ENCODE assay signal across 2 cellular contexts in the genomic region with DNA sequence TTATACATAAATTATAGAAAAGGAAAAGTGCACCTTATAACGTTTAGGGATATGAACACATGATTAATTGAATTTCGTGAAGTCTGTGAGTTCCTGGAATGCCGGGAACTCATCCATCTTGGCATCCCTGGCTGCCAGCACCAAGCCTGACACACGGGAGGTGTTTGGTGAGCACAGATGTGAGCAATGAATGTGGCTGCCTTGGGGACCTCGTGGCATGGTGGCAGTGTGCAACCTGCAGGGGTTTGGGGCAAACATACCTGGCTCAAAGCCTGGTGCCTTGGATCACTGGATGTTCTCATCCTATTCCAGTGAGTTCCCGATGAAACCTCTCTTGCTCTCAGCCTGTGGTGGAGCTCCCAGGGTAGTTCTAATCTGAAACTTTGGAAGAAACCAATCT.
TF ChIP-seq lines count a peak whose summit lies in the region.

No MANE protein-coding gene starts in this region.

TF ChIP-seq in Ishikawa, 13 proteins besides CTCF, POLR2A, EP300 and RAD21:
- 0 out of 2 replicates have a peak, but pooled peaks have one; percentile 15 for TF ChIP-seq TEAD4 (IDR thresholded peaks at IDR 0.05)
- TF ChIP-seq, protein P1, sequence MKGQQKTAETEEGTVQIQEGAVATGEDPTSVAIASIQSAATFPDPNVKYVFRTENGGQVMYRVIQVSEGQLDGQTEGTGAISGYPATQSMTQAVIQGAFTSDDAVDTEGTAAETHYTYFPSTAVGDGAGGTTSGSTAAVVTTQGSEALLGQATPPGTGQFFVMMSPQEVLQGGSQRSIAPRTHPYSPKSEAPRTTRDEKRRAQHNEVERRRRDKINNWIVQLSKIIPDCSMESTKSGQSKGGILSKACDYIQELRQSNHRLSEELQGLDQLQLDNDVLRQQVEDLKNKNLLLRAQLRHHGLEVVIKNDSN (IDR thresholded peaks at IDR 0.05): no peak
TF ChIP-seq in Ishikawa: peak in this region for 1.

TF ChIP-seq in HepG2, 621 proteins besides CTCF, POLR2A, EP300 and RAD21:
- TF ChIP-seq MYNN (CRISPR knock-in tag; IDR thresholded peaks at IDR 0.05; ENCODE audit: low read depth): no peak
- TF ChIP-seq, protein P2, sequence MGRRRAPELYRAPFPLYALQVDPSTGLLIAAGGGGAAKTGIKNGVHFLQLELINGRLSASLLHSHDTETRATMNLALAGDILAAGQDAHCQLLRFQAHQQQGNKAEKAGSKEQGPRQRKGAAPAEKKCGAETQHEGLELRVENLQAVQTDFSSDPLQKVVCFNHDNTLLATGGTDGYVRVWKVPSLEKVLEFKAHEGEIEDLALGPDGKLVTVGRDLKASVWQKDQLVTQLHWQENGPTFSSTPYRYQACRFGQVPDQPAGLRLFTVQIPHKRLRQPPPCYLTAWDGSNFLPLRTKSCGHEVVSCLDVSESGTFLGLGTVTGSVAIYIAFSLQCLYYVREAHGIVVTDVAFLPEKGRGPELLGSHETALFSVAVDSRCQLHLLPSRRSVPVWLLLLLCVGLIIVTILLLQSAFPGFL (CRISPR knock-in tag; IDR thresholded peaks at IDR 0.05): no peak
- TF ChIP-seq ZMYM2 (CRISPR knock-in tag; IDR thresholded peaks at IDR 0.05): no peak
- TF ChIP-seq ZNF776 (CRISPR knock-in tag; IDR thresholded peaks at IDR 0.05): no peak
- no peak for TF ChIP-seq ZNF879 (CRISPR knock-in tag; IDR thresholded peaks at IDR 0.05)
- no peak for TF ChIP-seq CBX2 (IDR thresholded peaks at IDR 0.05; ENCODE audit: low read depth, low read length)
- no peak for TF ChIP-seq CBX2 (CRISPR knock-in tag; IDR thresholded peaks at IDR 0.05; ENCODE audit: low read depth)
- no peak for TF ChIP-seq ISL2 (CRISPR knock-in tag; IDR thresholded peaks at IDR 0.05)
- TF ChIP-seq SNAPC5 (CRISPR knock-in tag; IDR thresholded peaks at IDR 0.05; ENCODE audit: borderline replicate concordance): no peak
- TF ChIP-seq ZNF572 (CRISPR knock-in tag; IDR thresholded peaks at IDR 0.05): no peak
- no peak for TF ChIP-seq ZNF484 (CRISPR knock-in tag; IDR thresholded peaks at IDR 0.05; ENCODE audit: borderline replicate concordance, low read depth)
- no peak for TF ChIP-seq PAXIP1 (CRISPR knock-in tag; conservative IDR thresholded peaks at IDR 0.05)
- TF ChIP-seq TBX3 (IDR thresholded peaks at IDR 0.05; ENCODE audit: borderline replicate concordance): no peak
- TF ChIP-seq, protein P3, sequence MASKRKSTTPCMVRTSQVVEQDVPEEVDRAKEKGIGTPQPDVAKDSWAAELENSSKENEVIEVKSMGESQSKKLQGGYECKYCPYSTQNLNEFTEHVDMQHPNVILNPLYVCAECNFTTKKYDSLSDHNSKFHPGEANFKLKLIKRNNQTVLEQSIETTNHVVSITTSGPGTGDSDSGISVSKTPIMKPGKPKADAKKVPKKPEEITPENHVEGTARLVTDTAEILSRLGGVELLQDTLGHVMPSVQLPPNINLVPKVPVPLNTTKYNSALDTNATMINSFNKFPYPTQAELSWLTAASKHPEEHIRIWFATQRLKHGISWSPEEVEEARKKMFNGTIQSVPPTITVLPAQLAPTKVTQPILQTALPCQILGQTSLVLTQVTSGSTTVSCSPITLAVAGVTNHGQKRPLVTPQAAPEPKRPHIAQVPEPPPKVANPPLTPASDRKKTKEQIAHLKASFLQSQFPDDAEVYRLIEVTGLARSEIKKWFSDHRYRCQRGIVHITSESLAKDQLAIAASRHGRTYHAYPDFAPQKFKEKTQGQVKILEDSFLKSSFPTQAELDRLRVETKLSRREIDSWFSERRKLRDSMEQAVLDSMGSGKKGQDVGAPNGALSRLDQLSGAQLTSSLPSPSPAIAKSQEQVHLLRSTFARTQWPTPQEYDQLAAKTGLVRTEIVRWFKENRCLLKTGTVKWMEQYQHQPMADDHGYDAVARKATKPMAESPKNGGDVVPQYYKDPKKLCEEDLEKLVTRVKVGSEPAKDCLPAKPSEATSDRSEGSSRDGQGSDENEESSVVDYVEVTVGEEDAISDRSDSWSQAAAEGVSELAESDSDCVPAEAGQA (IDR thresholded peaks at IDR 0.05; ENCODE audit: low read depth): no peak
- TF ChIP-seq, protein P3 (CRISPR knock-in tag; IDR thresholded peaks at IDR 0.05; ENCODE audit: borderline replicate concordance): no peak
- TF ChIP-seq, protein P4, sequence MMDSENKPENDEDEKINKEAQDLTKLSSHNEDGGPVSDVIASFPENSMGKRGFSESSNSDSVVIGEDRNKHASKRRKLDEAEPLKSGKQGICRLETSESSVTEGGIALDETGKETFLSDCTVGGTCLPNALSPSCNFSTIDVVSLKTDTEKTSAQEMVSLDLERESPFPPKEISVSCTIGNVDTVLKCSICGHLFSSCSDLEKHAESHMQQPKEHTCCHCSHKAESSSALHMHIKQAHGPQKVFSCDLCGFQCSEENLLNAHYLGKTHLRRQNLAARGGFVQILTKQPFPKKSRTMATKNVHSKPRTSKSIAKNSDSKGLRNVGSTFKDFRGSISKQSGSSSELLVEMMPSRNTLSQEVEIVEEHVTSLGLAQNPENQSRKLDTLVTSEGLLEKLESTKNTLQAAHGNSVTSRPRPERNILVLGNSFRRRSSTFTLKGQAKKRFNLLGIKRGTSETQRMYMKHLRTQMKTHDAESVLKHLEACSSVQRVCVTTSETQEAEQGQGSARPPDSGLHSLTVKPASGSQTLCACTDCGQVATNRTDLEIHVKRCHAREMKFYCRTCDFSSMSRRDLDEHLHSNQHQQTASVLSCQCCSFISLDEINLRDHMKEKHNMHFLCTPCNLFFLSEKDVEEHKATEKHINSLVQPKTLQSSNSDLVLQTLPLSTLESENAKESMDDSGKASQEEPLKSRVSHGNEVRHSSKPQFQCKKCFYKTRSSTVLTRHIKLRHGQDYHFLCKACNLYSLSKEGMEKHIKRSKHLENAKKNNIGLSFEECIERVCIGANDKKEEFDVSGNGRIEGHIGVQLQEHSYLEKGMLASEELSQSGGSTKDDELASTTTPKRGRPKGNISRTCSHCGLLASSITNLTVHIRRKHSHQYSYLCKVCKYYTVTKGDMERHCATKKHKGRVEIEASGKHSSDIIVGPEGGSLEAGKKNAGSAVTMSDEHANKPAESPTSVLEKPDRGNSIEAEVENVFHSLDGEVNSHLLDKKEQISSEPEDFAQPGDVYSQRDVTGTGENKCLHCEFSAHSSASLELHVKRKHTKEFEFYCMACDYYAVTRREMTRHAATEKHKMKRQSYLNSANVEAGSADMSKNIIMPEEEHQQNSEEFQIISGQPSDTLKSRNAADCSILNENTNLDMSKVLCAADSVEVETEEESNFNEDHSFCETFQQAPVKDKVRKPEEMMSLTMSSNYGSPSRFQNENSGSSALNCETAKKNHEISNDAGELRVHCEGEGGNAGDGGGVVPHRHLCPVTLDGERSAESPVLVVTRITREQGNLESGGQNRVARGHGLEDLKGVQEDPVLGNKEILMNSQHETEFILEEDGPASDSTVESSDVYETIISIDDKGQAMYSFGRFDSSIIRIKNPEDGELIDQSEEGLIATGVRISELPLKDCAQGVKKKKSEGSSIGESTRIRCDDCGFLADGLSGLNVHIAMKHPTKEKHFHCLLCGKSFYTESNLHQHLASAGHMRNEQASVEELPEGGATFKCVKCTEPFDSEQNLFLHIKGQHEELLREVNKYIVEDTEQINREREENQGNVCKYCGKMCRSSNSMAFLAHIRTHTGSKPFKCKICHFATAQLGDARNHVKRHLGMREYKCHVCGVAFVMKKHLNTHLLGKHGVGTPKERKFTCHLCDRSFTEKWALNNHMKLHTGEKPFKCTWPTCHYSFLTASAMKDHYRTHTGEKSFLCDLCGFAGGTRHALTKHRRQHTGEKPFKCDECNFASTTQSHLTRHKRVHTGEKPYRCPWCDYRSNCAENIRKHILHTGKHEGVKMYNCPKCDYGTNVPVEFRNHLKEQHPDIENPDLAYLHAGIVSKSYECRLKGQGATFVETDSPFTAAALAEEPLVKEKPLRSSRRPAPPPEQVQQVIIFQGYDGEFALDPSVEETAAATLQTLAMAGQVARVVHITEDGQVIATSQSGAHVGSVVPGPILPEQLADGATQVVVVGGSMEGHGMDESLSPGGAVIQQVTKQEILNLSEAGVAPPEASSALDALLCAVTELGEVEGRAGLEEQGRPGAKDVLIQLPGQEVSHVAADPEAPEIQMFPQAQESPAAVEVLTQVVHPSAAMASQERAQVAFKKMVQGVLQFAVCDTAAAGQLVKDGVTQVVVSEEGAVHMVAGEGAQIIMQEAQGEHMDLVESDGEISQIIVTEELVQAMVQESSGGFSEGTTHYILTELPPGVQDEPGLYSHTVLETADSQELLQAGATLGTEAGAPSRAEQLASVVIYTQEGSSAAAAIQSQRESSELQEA (CRISPR knock-in tag; IDR thresholded peaks at IDR 0.05; ENCODE audit: not compliant biosample characterization): no peak
- no peak for TF ChIP-seq ZFYVE20 (CRISPR knock-in tag; IDR thresholded peaks at IDR 0.05; ENCODE audit: borderline replicate concordance, low read depth)
- no peak for TF ChIP-seq TERF1 (CRISPR knock-in tag; IDR thresholded peaks at IDR 0.05)
- TF ChIP-seq ZNF784 (CRISPR knock-in tag; IDR thresholded peaks at IDR 0.05; ENCODE audit: borderline replicate concordance): no peak
